In the genomic region with DNA sequence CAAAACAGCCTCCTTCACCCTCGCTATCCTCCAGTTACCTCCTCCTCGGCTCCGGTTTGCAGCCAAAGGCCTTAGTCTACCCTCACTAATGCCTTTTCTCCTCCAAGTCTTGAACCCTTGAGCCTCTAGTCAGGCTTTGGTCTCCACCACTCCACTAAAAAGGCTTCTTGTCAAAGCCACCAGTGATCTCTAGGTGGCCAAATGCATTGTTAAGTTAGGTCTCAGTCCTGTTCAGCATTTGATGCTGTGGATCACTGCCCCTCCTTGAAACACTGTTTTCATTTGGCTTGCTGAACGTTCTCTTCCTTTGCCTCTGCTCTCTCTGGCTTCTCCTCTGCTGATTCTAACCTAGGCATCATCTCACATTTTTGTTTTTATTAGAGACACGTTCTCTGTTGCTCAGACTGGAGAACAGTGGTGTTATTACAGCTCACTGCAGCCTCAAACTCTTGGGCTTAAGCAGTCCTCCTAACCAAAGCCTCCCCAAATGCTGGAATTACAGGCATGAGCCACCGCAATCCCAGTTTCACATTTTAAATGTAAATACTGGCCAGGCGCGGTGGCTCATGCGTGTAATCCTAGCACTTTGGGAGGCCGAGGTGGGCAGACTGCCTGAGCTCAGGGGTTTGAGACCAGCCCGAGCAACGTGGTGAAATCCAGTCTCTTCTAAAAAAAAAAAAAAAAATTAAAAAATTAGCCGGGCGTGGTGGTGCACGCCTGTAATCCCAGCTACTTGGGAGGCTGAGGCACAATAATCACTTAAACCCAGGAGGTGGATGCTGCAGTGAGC, we compare ENCODE assay signal across 8 cellular contexts. TPM values are rescaled to one million over a fixed set of nuclear protein-coding genes. Genes with fewer than 3 reads are reported as not detected.
DNase-seq lines count a peak whose midpoint lies in the region; ATAC-seq and TF ChIP-seq lines count a peak whose summit lies in the region.

No MANE protein-coding gene starts in this region.

- H3K4me3 ChIP-seq in heart right ventricle (peak overlapping the region; percentile 14 to 86 (median 67)), lower lobe of right lung (peak overlapping the region; percentile 80), uterus (peak overlapping the region; percentile 67 to 70)

- peak overlapping the region in 9 of 10 donors; percentile 93 to 98 (median 98) for H3K27ac ChIP-seq in heart right ventricle
- H3K27ac ChIP-seq in lower lobe of right lung = peak overlapping the region; percentile 98
- H3K27ac ChIP-seq in uterus = peak overlapping the region; percentile 99 to 100

- H3K4me1 Mint-ChIP-seq in activated T-helper 2 cell treated with anti-CD3 and anti-CD28 coated beads, Interferon-gamma antibody, Interleukin-2, Interleukin-4, amounts not matched to agents 10 μg/mL and 5 μg/mL and 100 μg/mL, durations not matched to agents 14 hours and 24 hours and 36 hours (ENCODE audit: low read depth) = peaks cover 16% of the 10 kb centered on the region

- intact Hi-C loops in heart right ventricle (cut with DNase I) = loop anchor here in 5 of 10 donors (2.0 to 10.0 kb wide), 7 partner anchors 58 to 390 kb away; a partner anchor contains a TSS
- intact Hi-C loops in left ventricle myocardium superior (cut with micrococcal nuclease) = loop anchor here (10.0 kb wide), 1 partner anchor 60 kb away; a partner anchor contains a TSS
- intact Hi-C loops in activated T-helper 2 cell treated with anti-CD3 and anti-CD28 coated beads, Interferon-gamma antibody, Interleukin-2, Interleukin-4, amounts not matched to agents 10 μg/mL and 5 μg/mL and 100 μg/mL, durations not matched to agents 14 hours and 24 hours and 36 hours (cut with micrococcal nuclease) = no loop called here
- intact Hi-C loops in lower lobe of right lung (cut with DNase I) = no loop called here
- intact Hi-C loops in uterus (cut with DNase I; ENCODE audit: low total_unique reads) = loop anchor here (10.0 kb wide), 1 partner anchor 60 kb away; a partner anchor contains a TSS

- DNase-seq in heart right ventricle (no peak), left ventricle myocardium superior (no peak), lower lobe of right lung (no peak), uterus (no peak), SW 1271 (lab: John Stamatoyannopoulos, UW) (no peak), NCI-H1092 (lab: John Stamatoyannopoulos, UW) (no peak)
- no peak for DNase-seq in activated T-helper 2 cell treated with anti-CD3 and anti-CD28 coated beads, Interferon-gamma antibody, Interleukin-2, Interleukin-4, amounts not matched to agents 10 μg/mL and 5 μg/mL and 100 μg/mL, durations not matched to agents 14 hours and 24 hours and 36 hours (ENCODE audit: low spot score)

- no peaks in the 10 kb centered on the region for H3K9me3 ChIP-seq in heart right ventricle
- H3K9me3 ChIP-seq in lower lobe of right lung = no peaks in the 10 kb centered on the region
- H3K9me3 ChIP-seq in uterus = no peaks in the 10 kb centered on the region

- ATAC-seq in heart right ventricle (no peak), left ventricle myocardium superior (no peak), lower lobe of right lung (no peak), GM18909 (IDR thresholded peaks at IDR 0.05; ENCODE audit: poor library complexity, unreplicated experiment) (no peak)

- no peaks in the 10 kb centered on the region for H3K27me3 ChIP-seq in heart right ventricle
- H3K27me3 ChIP-seq in lower lobe of right lung (ENCODE audit: low read depth) = no peaks in the 10 kb centered on the region
- no peaks in the 10 kb centered on the region for H3K27me3 ChIP-seq in uterus

- H3K36me3 Mint-ChIP-seq in activated T-helper 2 cell treated with anti-CD3 and anti-CD28 coated beads, Interferon-gamma antibody, Interleukin-2, Interleukin-4, amounts not matched to agents 10 μg/mL and 5 μg/mL and 100 μg/mL, durations not matched to agents 14 hours and 24 hours and 36 hours (ENCODE audit: low read depth) = peaks cover 29% of the 10 kb centered on the region

- peak overlapping the region; percentile 56 for H3K27ac Mint-ChIP-seq in activated T-helper 2 cell treated with anti-CD3 and anti-CD28 coated beads, Interferon-gamma antibody, Interleukin-2, Interleukin-4, amounts not matched to agents 10 μg/mL and 5 μg/mL and 100 μg/mL, durations not matched to agents 14 hours and 24 hours and 36 hours

- H3K4me1 ChIP-seq in heart right ventricle (peaks cover 4 to 32% (median 11%) of the 10 kb centered on the region in 9 donors), lower lobe of right lung (peaks cover 24% of the 10 kb centered on the region), uterus (peaks cover 0 to 3% of the 10 kb centered on the region in 2 donors)

- no peak for TF ChIP-seq POLR2A in uterus (IDR thresholded peaks at IDR 0.05)

- peaks cover 0 to 37% (median 7%) of the 10 kb centered on the region in 9 donors for H3K36me3 ChIP-seq in heart right ventricle
- peaks cover 22% of the 10 kb centered on the region for H3K36me3 ChIP-seq in lower lobe of right lung
- H3K36me3 ChIP-seq in uterus = no peaks in the 10 kb centered on the region

- H3K9me3 Mint-ChIP-seq in activated T-helper 2 cell treated with anti-CD3 and anti-CD28 coated beads, Interferon-gamma antibody, Interleukin-2, Interleukin-4, amounts not matched to agents 10 μg/mL and 5 μg/mL and 100 μg/mL, durations not matched to agents 14 hours and 24 hours and 36 hours = no peaks in the 10 kb centered on the region

- TF ChIP-seq CTCF in heart right ventricle (IDR thresholded peaks at IDR 0.05) = no peak
- no peak for TF ChIP-seq CTCF in lower lobe of right lung (IDR thresholded peaks at IDR 0.05)
- TF ChIP-seq CTCF in uterus (IDR thresholded peaks at IDR 0.05) = no peak

- no peaks in the 10 kb centered on the region for H3K27me3 Mint-ChIP-seq in activated T-helper 2 cell treated with anti-CD3 and anti-CD28 coated beads, Interferon-gamma antibody, Interleukin-2, Interleukin-4, amounts not matched to agents 10 μg/mL and 5 μg/mL and 100 μg/mL, durations not matched to agents 14 hours and 24 hours and 36 hours (ENCODE audit: low read depth)

- WGBS in heart right ventricle, 2 donors = 86 to 87% methylated on average over 15 of the region's 15 CpGs

- H3K4me3 Mint-ChIP-seq in activated T-helper 2 cell treated with anti-CD3 and anti-CD28 coated beads, Interferon-gamma antibody, Interleukin-2, Interleukin-4, amounts not matched to agents 10 μg/mL and 5 μg/mL and 100 μg/mL, durations not matched to agents 14 hours and 24 hours and 36 hours (ENCODE audit: low read depth) = peak overlapping the region; percentile 82

RNA-seq across cellular contexts. Expression of a gene that starts 1.1 kb away (rescaled TPM):
- total RNA-seq in heart right ventricle (10 to 100 TPM; 11.1 to 20.9 (median 13.6) TPM), left ventricle myocardium superior (20.4 TPM), lower lobe of right lung (40.6 TPM), uterus (10 to 100 TPM; 13.2 to 45.3 (median 29.1) TPM)
- 10 to 100 TPM; 17.1 to 35.1 TPM for polyA plus RNA-seq in heart right ventricle
- total RNA-seq in activated T-helper 2 cell treated with anti-CD3 and anti-CD28 coated beads, Interferon-gamma antibody, Interleukin-2, Interleukin-4, amounts not matched to agents 10 μg/mL and 5 μg/mL and 100 μg/mL, durations not matched to agents 14 hours and 24 hours and 36 hours = 33.0 and 38.0 TPM in 2 replicates

RNA-seq across cellular contexts. Expression of a gene that starts 16.1 kb away (rescaled TPM):
- 10 to 100 TPM; 16.7 to 58.1 (median 27.9) TPM for total RNA-seq in heart right ventricle
- 10 to 100 TPM; 62.9 to 74.4 TPM for polyA plus RNA-seq in heart right ventricle
- 37.2 TPM for total RNA-seq in left ventricle myocardium superior
- total RNA-seq in activated T-helper 2 cell treated with anti-CD3 and anti-CD28 coated beads, Interferon-gamma antibody, Interleukin-2, Interleukin-4, amounts not matched to agents 10 μg/mL and 5 μg/mL and 100 μg/mL, durations not matched to agents 14 hours and 24 hours and 36 hours = not detected in 2 replicates
- 302 TPM for total RNA-seq in lower lobe of right lung
- 10 to 100 TPM in 3 of 4 donors, 1 to 10 TPM in 1; 7.3 to 81.1 (median 18.4) TPM for total RNA-seq in uterus

RNA-seq across cellular contexts. Expression of a gene that starts 42.0 kb away (rescaled TPM):
- 1 to 10 TPM in 2 of 10 donors, under 1 TPM in 8; 0.24 to 1.7 (median 0.64) TPM for total RNA-seq in heart right ventricle
- 1 to 10 TPM in 1 of 2 donors, under 1 TPM in 1; 0.28 to 1.2 TPM for polyA plus RNA-seq in heart right ventricle
- 1.1 TPM for total RNA-seq in left ventricle myocardium superior
- 0.32 and 0.39 TPM in 2 replicates for total RNA-seq in activated T-helper 2 cell treated with anti-CD3 and anti-CD28 coated beads, Interferon-gamma antibody, Interleukin-2, Interleukin-4, amounts not matched to agents 10 μg/mL and 5 μg/mL and 100 μg/mL, durations not matched to agents 14 hours and 24 hours and 36 hours
- total RNA-seq in lower lobe of right lung = 10.3 TPM
- under 1 TPM in 2 of 4 donors, not detected in 2; 0.41 to 0.46 TPM for total RNA-seq in uterus

RNA-seq across cellular contexts. Expression of a gene that starts 48.2 kb away (rescaled TPM):
- total RNA-seq in heart right ventricle (under 1 TPM in 1 of 10 donors, not detected in 9; 0.49 TPM), left ventricle myocardium superior (not detected), lower lobe of right lung (1.4 TPM), uterus (not detected)
- under 1 TPM in 1 of 2 donors, not detected in 1; 0.04 TPM for polyA plus RNA-seq in heart right ventricle
- total RNA-seq in activated T-helper 2 cell treated with anti-CD3 and anti-CD28 coated beads, Interferon-gamma antibody, Interleukin-2, Interleukin-4, amounts not matched to agents 10 μg/mL and 5 μg/mL and 100 μg/mL, durations not matched to agents 14 hours and 24 hours and 36 hours = not detected in 2 replicates

RNA-seq across cellular contexts. Expression of a gene that starts 55.0 kb away (rescaled TPM):
- total RNA-seq in heart right ventricle (10 to 100 TPM in 9 of 10 donors, 1 to 10 TPM in 1; 8.3 to 25.3 (median 17.0) TPM), left ventricle myocardium superior (15.5 TPM), lower lobe of right lung (50.2 TPM), uterus (10 to 100 TPM in 2 of 4 donors, 1 to 10 TPM in 2; 2.8 to 30.3 (median 8.5) TPM)
- 10 to 100 TPM in 1 of 2 donors, 1 to 10 TPM in 1; 9.0 to 10.8 TPM for polyA plus RNA-seq in heart right ventricle
- 9.8 and 9.9 TPM in 2 replicates for total RNA-seq in activated T-helper 2 cell treated with anti-CD3 and anti-CD28 coated beads, Interferon-gamma antibody, Interleukin-2, Interleukin-4, amounts not matched to agents 10 μg/mL and 5 μg/mL and 100 μg/mL, durations not matched to agents 14 hours and 24 hours and 36 hours

Comparison
In these comparisons a context has a peak if more than half of its experiments do, and no peak if none do; other contexts are left out.
1. intact Hi-C loops: an anchor here in left ventricle myocardium superior (10.0 kb wide) and uterus (10.0 kb wide); none called in activated T-helper 2 cell treated with anti-CD3 and anti-CD28 coated beads, Interferon-gamma antibody, Interleukin-2, Interleukin-4, amounts not matched to agents 10 μg/mL and 5 μg/mL and 100 μg/mL, durations not matched to agents 14 hours and 24 hours and 36 hours and lower lobe of right lung.